ENCODE assay signal across 1 cellular context in the genomic region with DNA sequence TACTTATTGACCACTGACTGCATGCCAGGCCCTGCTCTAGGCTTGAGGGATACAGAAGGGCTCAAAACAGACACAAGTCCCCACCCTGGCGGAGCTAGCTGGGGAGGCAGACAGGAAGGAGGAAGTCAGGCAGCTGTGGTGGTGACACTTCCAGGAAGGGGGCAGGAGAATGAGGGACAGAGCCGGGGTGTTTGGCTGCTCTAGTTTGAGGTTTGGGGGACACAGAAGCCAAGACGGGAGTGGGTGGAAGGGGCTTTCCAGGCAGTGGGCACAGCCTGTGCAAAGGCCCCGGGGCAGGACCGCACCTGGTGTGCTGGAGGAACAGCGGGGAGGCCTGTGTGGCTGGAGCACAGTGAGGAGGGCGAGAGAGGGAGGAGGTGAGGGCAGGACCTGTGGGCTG.
TF ChIP-seq lines count a peak whose summit lies in the region.

No MANE protein-coding gene starts in this region.

TF ChIP-seq in K562, 482 proteins besides CTCF, POLR2A, EP300 and RAD21:
- 0 out of 2 replicates have a peak, but pooled peaks have one; percentile 16 for TF ChIP-seq BCOR (IDR thresholded peaks at IDR 0.05)
- TF ChIP-seq RBM17 (IDR thresholded peaks at IDR 0.05; ENCODE audit: borderline replicate concordance, low read depth, low read length) = no peak
- TF ChIP-seq, protein P1, sequence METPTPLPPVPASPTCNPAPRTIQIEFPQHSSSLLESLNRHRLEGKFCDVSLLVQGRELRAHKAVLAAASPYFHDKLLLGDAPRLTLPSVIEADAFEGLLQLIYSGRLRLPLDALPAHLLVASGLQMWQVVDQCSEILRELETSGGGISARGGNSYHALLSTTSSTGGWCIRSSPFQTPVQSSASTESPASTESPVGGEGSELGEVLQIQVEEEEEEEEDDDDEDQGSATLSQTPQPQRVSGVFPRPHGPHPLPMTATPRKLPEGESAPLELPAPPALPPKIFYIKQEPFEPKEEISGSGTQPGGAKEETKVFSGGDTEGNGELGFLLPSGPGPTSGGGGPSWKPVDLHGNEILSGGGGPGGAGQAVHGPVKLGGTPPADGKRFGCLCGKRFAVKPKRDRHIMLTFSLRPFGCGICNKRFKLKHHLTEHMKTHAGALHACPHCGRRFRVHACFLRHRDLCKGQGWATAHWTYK (CRISPR knock-in tag; IDR thresholded peaks at IDR 0.05) = no peak
- no peak for TF ChIP-seq SAP30 (IDR thresholded peaks at IDR 0.05; ENCODE audit: borderline replicate concordance, insufficient read depth, low read depth, low read length, poor library complexity, severe bottlenecking)
- 0 out of 2 replicates have a peak, but pooled peaks have one; percentile 9 for TF ChIP-seq ZBTB33 (CRISPR knock-in tag; IDR thresholded peaks at IDR 0.05)
